1 cellular context compared by ENCODE assay signal in the genomic region with DNA sequence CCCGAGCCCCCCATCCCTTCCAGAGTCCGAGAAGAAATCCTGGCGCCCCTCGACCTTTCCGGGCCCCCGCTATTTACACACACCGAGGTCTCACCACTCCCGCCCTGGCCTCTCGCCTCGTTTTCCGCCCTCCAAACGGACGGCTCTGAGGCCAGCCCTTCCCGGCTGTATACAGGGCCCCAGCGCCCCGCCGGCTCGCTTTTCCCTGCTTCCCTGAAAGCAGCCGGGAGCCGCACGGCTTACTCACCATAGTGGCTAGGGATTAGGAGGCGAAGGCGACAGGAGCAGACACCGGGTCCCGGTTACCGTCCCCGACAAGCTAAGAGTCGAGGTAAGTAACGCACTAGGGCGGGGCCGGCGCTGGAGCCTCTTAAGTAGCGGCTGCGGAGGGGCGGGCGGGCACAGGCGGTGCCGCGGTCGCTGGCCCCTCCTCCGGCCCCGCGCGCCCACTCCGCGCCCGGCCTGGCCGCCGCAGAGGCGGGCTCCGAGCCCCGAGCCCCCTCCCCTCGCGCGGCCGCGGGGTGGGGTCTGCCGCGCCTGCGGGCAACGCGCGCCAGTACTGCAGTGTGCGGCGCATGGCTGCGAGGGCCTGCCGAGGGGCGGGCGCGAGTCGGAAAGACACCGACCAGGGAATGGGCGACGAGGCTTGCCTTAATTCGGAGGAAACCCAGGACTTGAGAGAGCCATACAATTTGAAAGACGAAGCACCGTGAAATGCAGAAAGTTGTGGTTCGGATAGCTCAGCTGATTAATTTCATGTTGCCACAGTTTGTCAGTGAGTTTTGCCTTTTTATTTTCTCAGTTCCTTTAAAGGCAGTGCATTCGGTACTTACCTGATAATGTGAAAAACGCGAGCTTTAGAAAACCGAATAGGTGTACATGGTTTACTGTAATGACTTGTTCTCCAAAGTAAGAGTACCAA.
TF ChIP-seq lines count a peak whose summit lies in the region.

A gene (minus strand): TSS at position 345 of the 922 bp plus-strand sequence. CDS start 95 bp downstream, at position 250.

TF ChIP-seq in GM23338, 12 proteins besides CTCF, POLR2A, EP300 and RAD21:
- TF ChIP-seq CREB1 (CRISPR knock-in tag; IDR thresholded peaks at IDR 0.05; ENCODE audit: low read depth) (no peak), POLR2AphosphoS5 (IDR thresholded peaks at IDR 0.05; ENCODE audit: low read depth) (peak; percentile 99)
- TF ChIP-seq, protein P1, sequence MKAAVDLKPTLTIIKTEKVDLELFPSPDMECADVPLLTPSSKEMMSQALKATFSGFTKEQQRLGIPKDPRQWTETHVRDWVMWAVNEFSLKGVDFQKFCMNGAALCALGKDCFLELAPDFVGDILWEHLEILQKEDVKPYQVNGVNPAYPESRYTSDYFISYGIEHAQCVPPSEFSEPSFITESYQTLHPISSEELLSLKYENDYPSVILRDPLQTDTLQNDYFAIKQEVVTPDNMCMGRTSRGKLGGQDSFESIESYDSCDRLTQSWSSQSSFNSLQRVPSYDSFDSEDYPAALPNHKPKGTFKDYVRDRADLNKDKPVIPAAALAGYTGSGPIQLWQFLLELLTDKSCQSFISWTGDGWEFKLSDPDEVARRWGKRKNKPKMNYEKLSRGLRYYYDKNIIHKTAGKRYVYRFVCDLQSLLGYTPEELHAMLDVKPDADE (IDR thresholded peaks at IDR 0.05) = peak; percentile 73
